23 cellular contexts compared by ENCODE assay signal in genomic region chr13:80307401-80307987, GRCh38. TPM values are rescaled to one million over a fixed set of nuclear protein-coding genes. Genes with fewer than 3 reads are reported as not detected.
DNase-seq lines count a peak whose midpoint lies in the region; ATAC-seq and TF ChIP-seq lines count a peak whose summit lies in the region.
"Had no signal": no experiment of that assay in that cellular context is flagged by ENCODE, and none has a peak within 500 bp of the region (broad histone marks: within the 10 kb centered on the region; RNA-seq: fewer than 3 reads in every experiment).

No MANE protein-coding gene starts in this region.

- H3K4me3 ChIP-seq in left lung (no peak overlapping the region), skeletal muscle tissue (ENCODE audit: low read length in 3 of 3) (peak overlapping the region in 1 of 3 donors; percentile 10)
- H3K4me3 ChIP-seq: K562, skin epidermis had no signal

- H3K27me3 Mint-ChIP-seq in T-helper 2 cell treated with Interferon-gamma antibody and Interleukin-4, amounts not matched to agents 5 μg/mL and 100 μg/mL, for 36 hours (ENCODE audit: low read depth), result no peaks in the 10 kb centered on the region
- H3K27me3 Mint-ChIP-seq in activated CD8-positive, alpha-beta T cell treated with anti-CD3 and anti-CD28 coated beads for 36 hours, result peaks cover 1% of the 10 kb centered on the region
- H3K27me3 Mint-ChIP-seq: activated naive CD4-positive, alpha-beta T cell treated with anti-CD3 and anti-CD28 coated beads, Interleukin-2, amount 10 ng/mL, durations not matched to agents 7 days and 5 days; natural killer cell treated with Interleukin-12 subunit alpha and Interleukin-12 subunit beta and Interleukin-15 and Interleukin-18, amount 100 ng/mL, for 72 hours; stimulated activated memory B cell treated with anti-CD40 and anti-IgM and Interleukin-4, amounts not matched to agents 10 μg/mL and 1 μg/mL and 100 μg/mL, for 72 hours had no signal

- no peak overlapping the region for H3K27ac Mint-ChIP-seq in T-helper 2 cell treated with Interferon-gamma antibody and Interleukin-4, amounts not matched to agents 5 μg/mL and 100 μg/mL, for 36 hours
- H3K27ac Mint-ChIP-seq in activated CD8-positive, alpha-beta T cell treated with anti-CD3 and anti-CD28 coated beads for 36 hours, result no peak overlapping the region
- H3K27ac Mint-ChIP-seq: activated naive CD4-positive, alpha-beta T cell treated with anti-CD3 and anti-CD28 coated beads, Interleukin-2, amount 10 ng/mL, durations not matched to agents 7 days and 5 days; natural killer cell treated with Interleukin-12 subunit alpha and Interleukin-12 subunit beta and Interleukin-15 and Interleukin-18, amount 100 ng/mL, for 72 hours; stimulated activated memory B cell treated with anti-CD40 and anti-IgM and Interleukin-4, amounts not matched to agents 10 μg/mL and 1 μg/mL and 100 μg/mL, for 72 hours had no signal

- peak overlapping the region in 2 of 3 donors; percentile 13 to 14 for H3K9ac ChIP-seq in skeletal muscle tissue (ENCODE audit: low read depth in 1 of 3, low read length in 3 of 3)

- no peaks in the 10 kb centered on the region for H3K4me1 Mint-ChIP-seq in T-helper 2 cell treated with Interferon-gamma antibody and Interleukin-4, amounts not matched to agents 5 μg/mL and 100 μg/mL, for 36 hours (ENCODE audit: low read depth)
- no peaks in the 10 kb centered on the region for H3K4me1 Mint-ChIP-seq in activated CD8-positive, alpha-beta T cell treated with anti-CD3 and anti-CD28 coated beads for 36 hours (ENCODE audit: low read depth)
- H3K4me1 Mint-ChIP-seq: activated naive CD4-positive, alpha-beta T cell treated with anti-CD3 and anti-CD28 coated beads, Interleukin-2, amount 10 ng/mL, durations not matched to agents 7 days and 5 days had no signal

- no peaks in the 10 kb centered on the region for H3K36me3 Mint-ChIP-seq in T-helper 2 cell treated with Interferon-gamma antibody and Interleukin-4, amounts not matched to agents 5 μg/mL and 100 μg/mL, for 36 hours (ENCODE audit: low read depth)
- no peaks in the 10 kb centered on the region for H3K36me3 Mint-ChIP-seq in activated CD8-positive, alpha-beta T cell treated with anti-CD3 and anti-CD28 coated beads for 36 hours (ENCODE audit: low read depth)
- H3K36me3 Mint-ChIP-seq: activated naive CD4-positive, alpha-beta T cell treated with anti-CD3 and anti-CD28 coated beads, Interleukin-2, amount 10 ng/mL, durations not matched to agents 7 days and 5 days; natural killer cell treated with Interleukin-12 subunit alpha and Interleukin-12 subunit beta and Interleukin-15 and Interleukin-18, amount 100 ng/mL, for 72 hours; stimulated activated memory B cell treated with anti-CD40 and anti-IgM and Interleukin-4, amounts not matched to agents 10 μg/mL and 1 μg/mL and 100 μg/mL, for 72 hours had no signal

- no peak overlapping the region for H3K4me3 Mint-ChIP-seq in T-helper 2 cell treated with Interferon-gamma antibody and Interleukin-4, amounts not matched to agents 5 μg/mL and 100 μg/mL, for 36 hours
- no peak overlapping the region for H3K4me3 Mint-ChIP-seq in activated CD8-positive, alpha-beta T cell treated with anti-CD3 and anti-CD28 coated beads for 36 hours
- H3K4me3 Mint-ChIP-seq: activated naive CD4-positive, alpha-beta T cell treated with anti-CD3 and anti-CD28 coated beads, Interleukin-2, amount 10 ng/mL, durations not matched to agents 7 days and 5 days; activated T-cell treated with anti-CD3 and anti-CD28 coated beads, Interleukin-2, amount 50 U/mL, for 4 hours; natural killer cell treated with Interleukin-12 subunit alpha and Interleukin-12 subunit beta and Interleukin-15 and Interleukin-18, amount 100 ng/mL, for 72 hours; stimulated activated memory B cell treated with anti-CD40 and anti-IgM and Interleukin-4, amounts not matched to agents 10 μg/mL and 1 μg/mL and 100 μg/mL, for 72 hours had no signal

- H3K4me1 ChIP-seq in left lung (no peaks in the 10 kb centered on the region), skeletal muscle tissue (ENCODE audit: control insufficient read depth in 3 of 3, insufficient read depth in 3 of 3, low read length in 3 of 3) (no peaks in the 10 kb centered on the region)

- H3K27me3 ChIP-seq in left lung, result no peaks in the 10 kb centered on the region
- H3K27me3 ChIP-seq in skeletal muscle tissue (ENCODE audit: control insufficient read depth in 3 of 3, insufficient read depth in 3 of 3, low read length in 3 of 3), result no peaks in the 10 kb centered on the region
- H3K27me3 ChIP-seq: dorsolateral prefrontal cortex had no signal

- H3K27ac ChIP-seq in left lung (no peak overlapping the region), skeletal muscle tissue (ENCODE audit: low read depth, low read length) (peak overlapping the region; percentile 7)
- H3K27ac ChIP-seq: epithelial cell of prostate, skin epidermis had no signal

- intact Hi-C loops in left lung (cut with DNase I), result no loop called here
- intact Hi-C loops in activated CD8-positive, alpha-beta T cell treated with anti-CD3 and anti-CD28 coated beads for 36 hours (cut with micrococcal nuclease), result no loop called here

- CTCF ChIA-PET in activated CD8-positive, alpha-beta T cell treated with anti-CD3 and anti-CD28 coated beads for 36 hours (lab: Charles Lee), result no interaction called here

- H3K36me3 ChIP-seq in left lung (no peaks in the 10 kb centered on the region), skeletal muscle tissue (ENCODE audit: control insufficient read depth in 3 of 3, insufficient read depth in 3 of 3, low read length in 3 of 3) (no peaks in the 10 kb centered on the region)

- no peak for TF ChIP-seq CTCF in left lung (IDR thresholded peaks at IDR 0.05)
- TF ChIP-seq CTCF in activated CD8-positive, alpha-beta T cell treated with anti-CD3 and anti-CD28 coated beads for 36 hours (IDR thresholded peaks at IDR 0.05), result no peak

- ATAC-seq in GM19463 (IDR thresholded peaks at IDR 0.05; ENCODE audit: unreplicated experiment), result peak; percentile 43
- peak; percentile 29 for ATAC-seq in left lung
- ATAC-seq in GM21423 (IDR thresholded peaks at IDR 0.05; ENCODE audit: unreplicated experiment), result no peak
- ATAC-seq in activated CD8-positive, alpha-beta T cell treated with anti-CD3 and anti-CD28 coated beads for 36 hours, result no peak
- ATAC-seq: activated T-cell treated with anti-CD3 and anti-CD28 coated beads, Interleukin-2, amount 50 U/mL, for 4 hours; K562; natural killer cell treated with Interleukin-12 subunit alpha and Interleukin-12 subunit beta and Interleukin-15 and Interleukin-18, amount 100 ng/mL, for 72 hours; stimulated activated memory B cell treated with anti-CD40 and anti-IgM and Interleukin-4, amounts not matched to agents 10 μg/mL and 1 μg/mL and 100 μg/mL, for 72 hours had no signal

- POLR2A ChIA-PET in activated CD8-positive, alpha-beta T cell treated with anti-CD3 and anti-CD28 coated beads for 36 hours (lab: Charles Lee), result no interaction called here

- no peaks in the 10 kb centered on the region for H3K9me3 Mint-ChIP-seq in T-helper 2 cell treated with Interferon-gamma antibody and Interleukin-4, amounts not matched to agents 5 μg/mL and 100 μg/mL, for 36 hours
- no peaks in the 10 kb centered on the region for H3K9me3 Mint-ChIP-seq in activated CD8-positive, alpha-beta T cell treated with anti-CD3 and anti-CD28 coated beads for 36 hours
- H3K9me3 Mint-ChIP-seq: activated T-cell treated with anti-CD3 and anti-CD28 coated beads, Interleukin-2, amount 50 U/mL, for 4 hours; natural killer cell treated with Interleukin-12 subunit alpha and Interleukin-12 subunit beta and Interleukin-15 and Interleukin-18, amount 100 ng/mL, for 72 hours had no signal

- peak; percentile 11 for DNase-seq in SK-MEL-5 (ENCODE audit: low read depth, low spot score)
- no peak for DNase-seq in left lung
- no peak for DNase-seq in T-helper 2 cell treated with Interferon-gamma antibody and Interleukin-4, amounts not matched to agents 5 μg/mL and 100 μg/mL, for 36 hours (ENCODE audit: low spot score)
- no peak for DNase-seq in activated CD8-positive, alpha-beta T cell treated with anti-CD3 and anti-CD28 coated beads for 36 hours
- DNase-seq: activated CD4-positive, alpha-beta T cell treated with anti-CD3 and anti-CD28 coated beads for 1 hour; activated naive CD4-positive, alpha-beta T cell treated with anti-CD3 and anti-CD28 coated beads, Interleukin-2, amount 10 ng/mL, durations not matched to agents 7 days and 5 days; activated T-cell treated with anti-CD3 and anti-CD28 coated beads, Interleukin-2, amount 50 U/mL, for 4 hours; anterior cingulate cortex; central memory CD4-positive, alpha-beta T cell; dorsolateral prefrontal cortex; GF-D8; NCI-H1694 treated with DMSO at 0.1 percent for 48 hours; NCI-H69; posterior cingulate gyrus; SHP77 had no signal

- H3K9me3 ChIP-seq in left lung, result no peaks in the 10 kb centered on the region
- H3K9me3 ChIP-seq in skeletal muscle tissue (ENCODE audit: control insufficient read depth in 3 of 3, low read length in 3 of 3), result no peaks in the 10 kb centered on the region

- in situ Hi-C loops in SK-MEL-5 (cut with HindIII; ENCODE audit: low pct_unique_long_range_greater_than_20kb, low sequenced_read_pairs), result no loop called here

RNA-seq across cellular contexts. Expression of gene SPRY2, which starts 33.4 kb away (rescaled TPM):
- total RNA-seq in SK-MEL-5 (2014; rRNA removed; shearing (Covaris generic)), result 90.2 and 91.0 TPM in 2 replicates
- polyA plus RNA-seq in SK-MEL-5 (2015; cell fraction: cytosol; rRNA removed), result 220 and 279 TPM in 2 replicates
- polyA plus RNA-seq in SK-MEL-5 (2015; cell fraction: nucleus; rRNA removed), result 240 and 249 TPM in 2 replicates
- total RNA-seq in left lung (10 to 100 TPM; 30.9 to 40.0 TPM), skeletal muscle tissue (52.2 TPM)
- 1 to 10 TPM in 1 of 2 experiments, under 1 TPM in 1; 0.90 to 1.3 TPM for total RNA-seq in activated CD8-positive, alpha-beta T cell treated with anti-CD3 and anti-CD28 coated beads for 36 hours

Comparison
In these comparisons a context has a peak if more than half of its experiments do, and no peak if none do; other contexts are left out.
1. ATAC-seq: peak in GM19463 (single experiment) and left lung (single experiment); none in GM21423 (single experiment) and activated CD8-positive, alpha-beta T cell treated with anti-CD3 and anti-CD28 coated beads for 36 hours (single experiment).
2. RNA of gene SPRY2, which starts 33.4 kb away (total RNA-seq): 90.2 to 91.0 TPM in SK-MEL-5, 52.2 TPM in skeletal muscle tissue (single experiment) and 30.9 to 40.0 TPM in left lung; 0.90 to 1.3 TPM in activated CD8-positive, alpha-beta T cell treated with anti-CD3 and anti-CD28 coated beads for 36 hours; every median in the first group is over 10 times any median in the second.